1 cellular context compared by ENCODE assay signal in the genomic region with DNA sequence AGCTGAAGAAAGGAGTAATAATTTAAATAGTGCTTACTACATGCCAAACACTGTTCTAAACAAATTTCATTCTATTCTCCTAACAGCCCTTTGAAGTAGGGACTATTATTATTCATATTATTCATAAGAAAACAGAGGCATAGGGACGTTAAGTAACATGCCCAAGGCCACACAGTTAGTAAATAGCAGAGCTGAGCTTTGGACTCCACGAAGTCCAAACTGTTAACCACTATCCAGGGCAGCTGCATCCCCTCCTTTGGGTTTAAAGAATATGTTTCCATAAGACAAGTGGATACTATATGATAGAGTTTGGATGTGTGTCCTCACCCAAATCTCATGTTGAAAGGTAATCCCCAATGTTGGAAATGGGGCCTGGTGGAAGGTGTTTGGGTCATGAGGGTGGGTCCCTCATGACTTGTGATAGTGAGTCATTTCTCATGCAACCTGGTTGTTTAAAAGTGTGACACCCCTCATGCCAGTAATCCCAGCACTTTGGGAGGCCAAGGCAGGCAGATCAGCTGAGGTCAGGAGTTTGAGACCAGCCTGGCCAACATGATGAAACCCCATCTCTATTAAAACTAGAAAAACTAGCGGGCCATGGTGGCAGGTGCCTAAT.
TF ChIP-seq lines count a peak whose summit lies in the region.

No MANE protein-coding gene starts in this region.

TF ChIP-seq in HepG2, 621 proteins besides CTCF, POLR2A, EP300 and RAD21 (continued from another document and continues in another):
- TF ChIP-seq, protein P1, sequence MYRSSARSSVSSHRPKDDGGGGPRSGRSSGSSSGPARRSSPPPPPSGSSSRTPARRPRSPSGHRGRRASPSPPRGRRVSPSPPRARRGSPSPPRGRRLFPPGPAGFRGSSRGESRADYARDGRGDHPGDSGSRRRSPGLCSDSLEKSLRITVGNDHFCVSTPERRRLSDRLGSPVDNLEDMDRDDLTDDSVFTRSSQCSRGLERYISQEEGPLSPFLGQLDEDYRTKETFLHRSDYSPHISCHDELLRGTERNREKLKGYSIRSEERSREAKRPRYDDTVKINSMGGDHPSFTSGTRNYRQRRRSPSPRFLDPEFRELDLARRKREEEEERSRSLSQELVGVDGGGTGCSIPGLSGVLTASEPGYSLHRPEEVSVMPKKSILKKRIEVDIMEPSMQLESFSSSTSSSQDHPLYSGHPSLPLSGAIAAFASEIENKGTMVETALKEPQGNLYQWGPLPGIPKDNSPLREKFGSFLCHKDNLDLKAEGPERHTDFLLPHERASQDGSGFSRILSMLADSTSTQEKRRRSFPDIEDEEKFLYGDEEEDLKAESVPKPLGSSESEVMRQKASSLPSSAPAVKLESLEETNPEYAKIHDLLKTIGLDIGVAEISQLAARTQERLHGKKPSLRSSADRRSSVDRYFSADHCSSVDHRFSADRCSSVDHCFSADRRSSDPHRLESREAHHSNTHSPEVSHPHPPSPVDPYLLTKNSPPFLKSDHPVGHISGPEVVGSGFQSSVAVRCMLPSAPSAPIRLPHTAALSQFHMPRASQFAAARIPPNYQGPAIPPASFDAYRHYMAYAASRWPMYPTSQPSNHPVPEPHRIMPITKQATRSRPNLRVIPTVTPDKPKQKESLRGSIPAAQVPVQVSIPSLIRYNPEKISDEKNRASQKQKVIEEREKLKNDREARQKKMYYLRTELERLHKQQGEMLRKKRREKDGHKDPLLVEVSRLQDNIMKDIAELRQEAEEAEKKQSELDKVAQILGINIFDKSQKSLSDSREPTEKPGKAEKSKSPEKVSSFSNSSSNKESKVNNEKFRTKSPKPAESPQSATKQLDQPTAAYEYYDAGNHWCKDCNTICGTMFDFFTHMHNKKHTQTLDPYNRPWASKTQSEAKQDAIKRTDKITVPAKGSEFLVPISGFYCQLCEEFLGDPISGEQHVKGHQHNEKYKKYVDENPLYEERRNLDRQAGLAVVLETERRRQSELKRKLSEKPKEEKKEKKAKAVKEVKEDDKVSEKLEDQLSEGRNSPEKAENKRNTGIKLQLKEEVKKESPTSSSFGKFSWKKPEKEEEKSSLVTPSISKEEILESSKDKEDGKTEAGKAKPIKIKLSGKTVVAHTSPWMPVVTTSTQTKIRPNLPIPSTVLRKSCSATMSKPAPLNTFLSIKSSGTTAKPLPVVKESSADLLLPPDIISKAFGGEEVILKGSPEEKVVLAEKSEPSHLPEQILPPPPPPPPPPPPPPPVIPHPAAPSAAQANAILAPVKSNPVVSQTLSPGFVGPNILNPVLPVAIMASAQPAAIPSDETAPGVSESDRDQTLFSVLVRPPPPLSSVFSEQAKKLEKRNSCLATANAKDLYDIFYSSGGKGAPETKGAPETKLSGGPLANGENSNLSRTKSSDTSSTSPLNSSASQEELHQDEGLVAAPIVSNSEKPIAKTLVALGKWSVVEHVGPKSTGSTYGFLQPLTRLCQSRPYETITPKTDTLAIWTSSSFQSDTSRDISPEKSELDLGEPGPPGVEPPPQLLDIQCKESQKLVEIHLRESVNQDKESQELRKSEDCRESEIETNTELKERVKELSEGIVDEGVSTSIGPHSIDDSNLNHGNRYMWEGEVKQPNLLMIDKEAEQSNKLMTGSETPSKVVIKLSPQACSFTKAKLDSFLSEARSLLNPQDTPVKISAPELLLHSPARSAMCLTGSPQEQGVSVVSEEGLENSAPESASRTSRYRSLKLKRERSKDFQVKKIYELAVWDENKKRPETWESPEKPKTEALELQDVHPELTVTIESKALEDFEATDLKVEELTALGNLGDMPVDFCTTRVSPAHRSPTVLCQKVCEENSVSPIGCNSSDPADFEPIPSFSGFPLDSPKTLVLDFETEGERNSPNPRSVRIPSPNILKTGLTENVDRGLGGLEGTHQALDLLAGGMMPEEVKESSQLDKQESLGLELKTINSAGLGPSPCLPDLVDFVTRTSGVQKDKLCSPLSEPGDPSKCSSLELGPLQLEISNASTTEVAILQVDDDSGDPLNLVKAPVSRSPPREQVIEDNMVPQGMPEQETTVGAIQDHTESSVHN (CRISPR knock-in tag; IDR thresholded peaks at IDR 0.05), result no peak
- TF ChIP-seq MIER3 (CRISPR knock-in tag; IDR thresholded peaks at IDR 0.05; ENCODE audit: borderline replicate concordance) (0 out of 2 replicates have a peak, but pooled peaks have one; percentile 5), TAF1 (CRISPR knock-in tag; IDR thresholded peaks at IDR 0.05) (no peak), SIN3B (IDR thresholded peaks at IDR 0.05; ENCODE audit: low read length) (no peak), NR2F1 (CRISPR knock-in tag; IDR thresholded peaks at IDR 0.05) (0 out of 4 replicates have a peak, but pooled peaks of 1 of the 2 experiments have one; percentile 6), TRIM24 (CRISPR knock-in tag; IDR thresholded peaks at IDR 0.05) (0 out of 2 replicates have a peak, but pooled peaks have one; percentile 9), PCBP1 (IDR thresholded peaks at IDR 0.05; ENCODE audit: borderline replicate concordance, low read depth, low read length) (no peak), ERF (CRISPR knock-in tag; IDR thresholded peaks at IDR 0.05) (0 out of 2 replicates have a peak, but pooled peaks have one; percentile 41), FOXA1 (IDR thresholded peaks at IDR 0.05) (no peak), FOXA1 (CRISPR knock-in tag; IDR thresholded peaks at IDR 0.05) (peak; percentile 89), HNF4A (CRISPR knock-in tag; IDR thresholded peaks at IDR 0.05) (peak; percentile 96), RXRB (CRISPR knock-in tag; IDR thresholded peaks at IDR 0.05; ENCODE audit: borderline replicate concordance) (0 out of 2 replicates have a peak, but pooled peaks have one; percentile 8), ISL2 (CRISPR knock-in tag; IDR thresholded peaks at IDR 0.05) (peak; percentile 31; the same call in 1 of the 2 replicates), ZNF644 (CRISPR knock-in tag; IDR thresholded peaks at IDR 0.05; ENCODE audit: low read depth) (peak; percentile 76), ZNF160 (CRISPR knock-in tag; IDR thresholded peaks at IDR 0.05) (no peak), FOXO1 (CRISPR knock-in tag; IDR thresholded peaks at IDR 0.05) (peak; percentile 75; the same call in 1 of the 2 replicates), FOXP1 (IDR thresholded peaks at IDR 0.05) (no peak), FOXP1 (CRISPR knock-in tag; IDR thresholded peaks at IDR 0.05) (peak; percentile 93), FOSL2 (CRISPR knock-in tag; IDR thresholded peaks at IDR 0.05) (peak; percentile 66; the same call in 1 of the 2 replicates), LCORL (IDR thresholded peaks at IDR 0.05) (no peak), LCORL (CRISPR knock-in tag; IDR thresholded peaks at IDR 0.05) (peak; percentile 56), TGIF2 (CRISPR knock-in tag; IDR thresholded peaks at IDR 0.05) (no peak)
- TF ChIP-seq, protein P2, sequence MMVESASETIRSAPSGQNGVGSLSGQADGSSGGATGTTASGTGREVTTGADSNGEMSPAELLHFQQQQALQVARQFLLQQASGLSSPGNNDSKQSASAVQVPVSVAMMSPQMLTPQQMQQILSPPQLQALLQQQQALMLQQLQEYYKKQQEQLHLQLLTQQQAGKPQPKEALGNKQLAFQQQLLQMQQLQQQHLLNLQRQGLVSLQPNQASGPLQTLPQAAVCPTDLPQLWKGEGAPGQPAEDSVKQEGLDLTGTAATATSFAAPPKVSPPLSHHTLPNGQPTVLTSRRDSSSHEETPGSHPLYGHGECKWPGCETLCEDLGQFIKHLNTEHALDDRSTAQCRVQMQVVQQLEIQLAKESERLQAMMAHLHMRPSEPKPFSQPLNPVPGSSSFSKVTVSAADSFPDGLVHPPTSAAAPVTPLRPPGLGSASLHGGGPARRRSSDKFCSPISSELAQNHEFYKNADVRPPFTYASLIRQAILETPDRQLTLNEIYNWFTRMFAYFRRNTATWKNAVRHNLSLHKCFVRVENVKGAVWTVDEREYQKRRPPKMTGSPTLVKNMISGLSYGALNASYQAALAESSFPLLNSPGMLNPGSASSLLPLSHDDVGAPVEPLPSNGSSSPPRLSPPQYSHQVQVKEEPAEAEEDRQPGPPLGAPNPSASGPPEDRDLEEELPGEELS (CRISPR knock-in tag; IDR thresholded peaks at IDR 0.05), result peak; percentile 71
- TF ChIP-seq, protein P3, sequence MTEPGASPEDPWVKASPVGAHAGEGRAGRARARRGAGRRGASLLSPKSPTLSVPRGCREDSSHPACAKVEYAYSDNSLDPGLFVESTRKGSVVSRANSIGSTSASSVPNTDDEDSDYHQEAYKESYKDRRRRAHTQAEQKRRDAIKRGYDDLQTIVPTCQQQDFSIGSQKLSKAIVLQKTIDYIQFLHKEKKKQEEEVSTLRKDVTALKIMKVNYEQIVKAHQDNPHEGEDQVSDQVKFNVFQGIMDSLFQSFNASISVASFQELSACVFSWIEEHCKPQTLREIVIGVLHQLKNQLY (CRISPR knock-in tag; IDR thresholded peaks at IDR 0.05), result peak; percentile 37; the same call in 1 of the 2 replicates
- TF ChIP-seq, protein P4, sequence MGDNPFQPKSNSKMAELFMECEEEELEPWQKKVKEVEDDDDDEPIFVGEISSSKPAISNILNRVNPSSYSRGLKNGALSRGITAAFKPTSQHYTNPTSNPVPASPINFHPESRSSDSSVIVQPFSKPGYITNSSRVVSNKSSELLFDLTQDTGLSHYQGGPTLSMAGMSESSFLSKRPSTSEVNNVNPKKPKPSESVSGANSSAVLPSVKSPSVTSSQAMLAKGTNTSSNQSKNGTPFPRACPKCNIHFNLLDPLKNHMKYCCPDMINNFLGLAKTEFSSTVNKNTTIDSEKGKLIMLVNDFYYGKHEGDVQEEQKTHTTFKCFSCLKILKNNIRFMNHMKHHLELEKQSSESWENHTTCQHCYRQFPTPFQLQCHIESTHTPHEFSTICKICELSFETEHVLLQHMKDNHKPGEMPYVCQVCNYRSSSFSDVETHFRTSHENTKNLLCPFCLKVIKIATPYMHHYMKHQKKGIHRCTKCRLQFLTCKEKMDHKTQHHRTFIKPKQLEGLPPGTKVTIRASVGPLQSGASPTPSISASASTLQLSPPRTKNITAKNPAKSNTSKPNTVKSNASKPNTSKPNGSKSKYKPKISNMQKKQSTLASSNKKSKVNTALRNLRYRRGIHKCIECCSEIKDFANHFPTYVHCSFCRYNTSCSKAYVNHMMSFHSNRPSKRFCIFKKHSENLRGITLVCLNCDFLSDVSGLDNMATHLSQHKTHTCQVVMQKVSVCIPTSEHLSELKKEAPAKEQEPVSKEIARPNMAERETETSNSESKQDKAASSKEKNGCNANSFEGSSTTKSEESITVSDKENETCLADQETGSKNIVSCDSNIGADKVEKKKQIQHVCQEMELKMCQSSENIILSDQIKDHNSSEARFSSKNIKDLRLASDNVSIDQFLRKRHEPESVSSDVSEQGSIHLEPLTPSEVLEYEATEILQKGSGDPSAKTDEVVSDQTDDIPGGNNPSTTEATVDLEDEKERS (CRISPR knock-in tag; IDR thresholded peaks at IDR 0.05), result no peak
- TF ChIP-seq, protein P5, sequence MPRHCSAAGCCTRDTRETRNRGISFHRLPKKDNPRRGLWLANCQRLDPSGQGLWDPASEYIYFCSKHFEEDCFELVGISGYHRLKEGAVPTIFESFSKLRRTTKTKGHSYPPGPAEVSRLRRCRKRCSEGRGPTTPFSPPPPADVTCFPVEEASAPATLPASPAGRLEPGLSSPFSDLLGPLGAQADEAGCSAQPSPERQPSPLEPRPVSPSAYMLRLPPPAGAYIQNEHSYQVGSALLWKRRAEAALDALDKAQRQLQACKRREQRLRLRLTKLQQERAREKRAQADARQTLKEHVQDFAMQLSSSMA (CRISPR knock-in tag; IDR thresholded peaks at IDR 0.05), result no peak
- TF ChIP-seq, protein P6, sequence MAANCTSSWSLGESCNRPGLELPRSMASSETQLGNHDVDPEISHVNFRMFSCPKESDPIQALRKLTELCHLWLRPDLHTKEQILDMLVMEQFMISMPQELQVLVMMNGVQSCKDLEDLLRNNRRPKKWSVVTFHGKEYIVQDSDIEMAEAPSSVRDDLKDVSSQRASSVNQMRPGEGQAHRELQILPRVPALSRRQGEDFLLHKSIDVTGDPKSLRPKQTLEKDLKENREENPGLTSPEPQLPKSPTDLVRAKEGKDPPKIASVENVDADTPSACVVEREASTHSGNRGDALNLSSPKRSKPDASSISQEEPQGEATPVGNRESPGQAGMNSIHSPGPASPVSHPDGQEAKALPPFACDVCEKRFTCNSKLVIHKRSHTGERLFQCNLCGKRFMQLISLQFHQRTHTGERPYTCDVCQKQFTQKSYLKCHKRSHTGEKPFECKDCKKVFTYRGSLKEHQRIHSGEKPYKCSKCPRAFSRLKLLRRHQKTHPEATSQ (CRISPR knock-in tag; IDR thresholded peaks at IDR 0.05; ENCODE audit: borderline replicate concordance), result peak; percentile 79; the same call in 1 of the 2 replicates
- TF ChIP-seq, protein P7, sequence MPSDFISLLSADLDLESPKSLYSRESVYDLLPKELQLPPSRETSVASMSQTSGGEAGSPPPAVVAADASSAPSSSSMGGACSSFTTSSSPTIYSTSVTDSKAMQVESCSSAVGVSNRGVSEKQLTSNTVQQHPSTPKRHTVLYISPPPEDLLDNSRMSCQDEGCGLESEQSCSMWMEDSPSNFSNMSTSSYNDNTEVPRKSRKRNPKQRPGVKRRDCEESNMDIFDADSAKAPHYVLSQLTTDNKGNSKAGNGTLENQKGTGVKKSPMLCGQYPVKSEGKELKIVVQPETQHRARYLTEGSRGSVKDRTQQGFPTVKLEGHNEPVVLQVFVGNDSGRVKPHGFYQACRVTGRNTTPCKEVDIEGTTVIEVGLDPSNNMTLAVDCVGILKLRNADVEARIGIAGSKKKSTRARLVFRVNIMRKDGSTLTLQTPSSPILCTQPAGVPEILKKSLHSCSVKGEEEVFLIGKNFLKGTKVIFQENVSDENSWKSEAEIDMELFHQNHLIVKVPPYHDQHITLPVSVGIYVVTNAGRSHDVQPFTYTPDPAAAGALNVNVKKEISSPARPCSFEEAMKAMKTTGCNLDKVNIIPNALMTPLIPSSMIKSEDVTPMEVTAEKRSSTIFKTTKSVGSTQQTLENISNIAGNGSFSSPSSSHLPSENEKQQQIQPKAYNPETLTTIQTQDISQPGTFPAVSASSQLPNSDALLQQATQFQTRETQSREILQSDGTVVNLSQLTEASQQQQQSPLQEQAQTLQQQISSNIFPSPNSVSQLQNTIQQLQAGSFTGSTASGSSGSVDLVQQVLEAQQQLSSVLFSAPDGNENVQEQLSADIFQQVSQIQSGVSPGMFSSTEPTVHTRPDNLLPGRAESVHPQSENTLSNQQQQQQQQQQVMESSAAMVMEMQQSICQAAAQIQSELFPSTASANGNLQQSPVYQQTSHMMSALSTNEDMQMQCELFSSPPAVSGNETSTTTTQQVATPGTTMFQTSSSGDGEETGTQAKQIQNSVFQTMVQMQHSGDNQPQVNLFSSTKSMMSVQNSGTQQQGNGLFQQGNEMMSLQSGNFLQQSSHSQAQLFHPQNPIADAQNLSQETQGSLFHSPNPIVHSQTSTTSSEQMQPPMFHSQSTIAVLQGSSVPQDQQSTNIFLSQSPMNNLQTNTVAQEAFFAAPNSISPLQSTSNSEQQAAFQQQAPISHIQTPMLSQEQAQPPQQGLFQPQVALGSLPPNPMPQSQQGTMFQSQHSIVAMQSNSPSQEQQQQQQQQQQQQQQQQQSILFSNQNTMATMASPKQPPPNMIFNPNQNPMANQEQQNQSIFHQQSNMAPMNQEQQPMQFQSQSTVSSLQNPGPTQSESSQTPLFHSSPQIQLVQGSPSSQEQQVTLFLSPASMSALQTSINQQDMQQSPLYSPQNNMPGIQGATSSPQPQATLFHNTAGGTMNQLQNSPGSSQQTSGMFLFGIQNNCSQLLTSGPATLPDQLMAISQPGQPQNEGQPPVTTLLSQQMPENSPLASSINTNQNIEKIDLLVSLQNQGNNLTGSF (CRISPR knock-in tag; IDR thresholded peaks at IDR 0.05), result no peak
